In genomic region chr6:52620906-52621190, GRCh38 we compare ENCODE assay signal across 23 cellular contexts. TPM values are rescaled to one million over a fixed set of nuclear protein-coding genes. Genes with fewer than 3 reads are reported as not detected.
DNase-seq lines count a peak whose midpoint lies in the region; ATAC-seq, FAIRE-seq and TF ChIP-seq lines count a peak whose summit lies in the region.
"Had no signal": no experiment of that assay in that cellular context is flagged by ENCODE, and none has a peak within 500 bp of the region (broad histone marks: within the 10 kb centered on the region; RNA-seq: fewer than 3 reads in every experiment).

No MANE protein-coding gene starts in this region.

- H2AFZ ChIP-seq in GM23248 (no peak overlapping the region), K562 (ENCODE audit: low read depth, low read length) (no peak overlapping the region)

- TF ChIP-seq CTCF in K562 (IDR thresholded peaks at IDR 0.05 in 2 of 3, conservative IDR thresholded peaks at IDR 0.05 in 1 of 3; ENCODE audit: insufficient read depth in 2 of 3, low read depth in 1 of 3, low read length in 3 of 3): no peak

- H3K9me2 ChIP-seq in GM23248 (ENCODE audit: insufficient read depth): no peaks in the 10 kb centered on the region

- no peak for TF ChIP-seq POLR2A in K562 (conservative IDR thresholded peaks at IDR 0.05)

- H3K79me2 ChIP-seq in GM23248 (ENCODE audit: insufficient read depth) (no peaks in the 10 kb centered on the region), K562 (ENCODE audit: control insufficient read depth, insufficient read depth, low read length) (no peaks in the 10 kb centered on the region)

- peak; percentile 44 for DNase-seq in Daoy (ENCODE audit: low read depth)
- peak; percentile 20 for DNase-seq in GM23248
- peak; percentile 14 for DNase-seq in NCI-H128 (lab: John Stamatoyannopoulos, UW; ENCODE audit: unreplicated experiment)
- DNase-seq in K562 (ENCODE audit: extremely low read depth in 1 of 4, low spot score in 3 of 4): no peak
- no peak for DNase-seq in mesenteric fat pad (ENCODE audit: low spot score)
- no peak for DNase-seq in iPS-NIHi11 (ENCODE audit: low spot score)
- DNase-seq in stimulated activated naive CD8-positive, alpha-beta T cell treated with anti-CD3 and anti-CD28 coated beads, Interleukin-15, Interleukin-2, amounts not matched to agents 100 U/mL and 50 U/mL, for 24 hours: no peak
- no peak for DNase-seq in NCI-H2227 treated with DMSO at 0.1 percent for 48 hours (lab: John Stamatoyannopoulos, UW)
- DNase-seq: C1 segment of cervical spinal cord; Caco-2; CD8-positive, alpha-beta T cell; NCI-H1105 treated with DMSO at 0.1 percent for 48 hours; NCI-H2029; NCI-H2171; NCI-H345; NCI-H510A treated with DMSO at 0.1 percent for 48 hours; NCI-H82; SHP77 treated with DMSO at 0.1 percent for 48 hours; T-helper 1 cell had no signal

- H3K9me3 ChIP-seq in GM23248 (ENCODE audit: low read depth): no peaks in the 10 kb centered on the region
- H3K9me3 ChIP-seq in K562 (replicated peaks; ENCODE audit: control insufficient read depth, insufficient read depth, low read depth, low read length): no peaks in the 10 kb centered on the region
- H3K9me3 ChIP-seq: Caco-2, HAP-1 had no signal

- H3K9me1 ChIP-seq in K562 (ENCODE audit: control insufficient read depth, insufficient read depth, low read length): no peaks in the 10 kb centered on the region

- H4K20me1 ChIP-seq in GM23248 (ENCODE audit: insufficient read depth) (no peaks in the 10 kb centered on the region), K562 (replicated peaks; ENCODE audit: control insufficient read depth, insufficient read depth, low read length) (no peaks in the 10 kb centered on the region)

- CTCF ChIA-PET in K562 (lab: Yijun Ruan, JAX; ENCODE audit: low intra/inter-chr PET ratio): no interaction called here

- no TSS peak for BruUV-seq in K562 (replicated peaks; lab: Mats Ljungman, UMichigan)

- POLR2A ChIA-PET in K562 (lab: Yijun Ruan, JAX): no interaction called here

- intact Hi-C loops in K562 (cut with micrococcal nuclease): loop anchor here (1.0 kb wide), 1 partner anchor 31 kb away; no protein-coding TSS in a partner anchor

- no peak for TF ChIP-seq RAD21 in K562 (CRISPR knock-in tag; conservative IDR thresholded peaks at IDR 0.05 in 1 of 2, IDR thresholded peaks at IDR 0.05 in 1 of 2)

- H3K27ac ChIP-seq in GM23248: no peak overlapping the region
- no peak overlapping the region for H3K27ac ChIP-seq in K562 (ENCODE audit: extremely low read depth, low read depth, low read length)
- H3K27ac ChIP-seq: KMS-11 had no signal

- peaks cover 10% of the 10 kb centered on the region for H3K4me1 ChIP-seq in GM23248 (ENCODE audit: insufficient read depth)
- peaks cover 0 to 8% of the 10 kb centered on the region in 2 experiments; a peak in 2 of 5 replicates for H3K4me1 ChIP-seq in K562 (replicated peaks in 1 of 2; ENCODE audit: control insufficient read depth in 2 of 2, insufficient read depth in 2 of 2, low read length in 2 of 2)
- H3K4me1 ChIP-seq: HAP-1 had no signal

- no peak for FAIRE-seq in K562 (lab: Jason Lieb, UNC)
- FAIRE-seq: GM18507 had no signal

- in situ Hi-C loops in GM23248 (cut with MboI) (no loop called here), K562 (cut with MboI) (no loop called here)

- no peak overlapping the region for H3K9ac ChIP-seq in GM23248
- no peak overlapping the region for H3K9ac ChIP-seq in K562 (ENCODE audit: insufficient read depth in 1 of 2, low read depth in 2 of 2, low read length in 2 of 2)
- H3K9ac ChIP-seq: KMS-11 had no signal

- no peak overlapping the region for H3K4me2 ChIP-seq in GM23248 (ENCODE audit: unreplicated experiment)
- H3K4me2 ChIP-seq in K562 (ENCODE audit: insufficient read depth, low read length): no peak overlapping the region
- H3K4me2 ChIP-seq: KMS-11 had no signal

- H3K27me3 ChIP-seq in GM23248 (replicated peaks; ENCODE audit: insufficient read depth) (no peaks in the 10 kb centered on the region), K562 (ENCODE audit: control insufficient read depth in 2 of 2, insufficient read depth in 2 of 2, low read length in 2 of 2) (no peaks in the 10 kb centered on the region)

- ATAC-seq in K562: no peak
- ATAC-seq in stimulated activated naive CD8-positive, alpha-beta T cell treated with anti-CD3 and anti-CD28 coated beads, Interleukin-15, Interleukin-2, amounts not matched to agents 100 U/mL and 50 U/mL, for 24 hours: no peak
- ATAC-seq: CD8-positive, alpha-beta T cell; Panc1 had no signal

- TF ChIP-seq EP300 in K562 (IDR thresholded peaks at IDR 0.05; ENCODE audit: low read length): no peak

- H3K36me3 ChIP-seq in GM23248 (ENCODE audit: low read depth) (no peaks in the 10 kb centered on the region), K562 (ENCODE audit: control insufficient read depth, insufficient read depth, low read length) (no peaks in the 10 kb centered on the region)
- H3K36me3 ChIP-seq: HAP-1 had no signal

- no peak overlapping the region for H3K4me3 ChIP-seq in GM23248
- H3K4me3 ChIP-seq in K562: no peak overlapping the region
- H3K4me3 ChIP-seq: HAP-1 had no signal

- no peaks in the 10 kb centered on the region for H3F3A ChIP-seq in GM23248 (ENCODE audit: insufficient read depth)

RNA-seq across cellular contexts. Expression of gene TRAM2, which starts 44.0 kb away (rescaled TPM):
- total RNA-seq in Daoy (2014; rRNA removed; shearing (Covaris generic)): 31.3 and 39.1 TPM in 2 replicates
- 174 and 182 TPM in 2 replicates for total RNA-seq in GM23248 (2014; rRNA removed; shearing (Covaris generic))
- polyA plus RNA-seq in GM23248 (2016; fragmentation: Nextera tagmentation; extraction: Ambion mirVana): 141 and 145 TPM in 2 replicates
- total RNA-seq in K562 (2011; cell fraction: chromatin; rRNA removed; ENCODE audit: low replicate concordance): 13.0 and 21.5 TPM in 2 replicates
- 14.6 and 17.2 TPM in 2 replicates for total RNA-seq in K562 (2011; cell fraction: nucleolus; rRNA removed)
- total RNA-seq in K562 (2011; cell fraction: nucleoplasm; rRNA removed): 18.0 and 28.9 TPM in 2 replicates
- 7.4 and 8.5 TPM in 2 replicates for total RNA-seq in K562 (2014; rRNA removed)
- total RNA-seq in K562 (2014; rRNA removed; fragmentation: Illumina TruSeq; extraction: Trizol): 8.4 and 8.9 TPM in 2 replicates
- 10.7 and 11.0 TPM in 2 replicates for total RNA-seq in K562 (2015; rRNA removed; fragmentation: Illumina TruSeq; extraction: Trizol)
- total RNA-seq in K562 (2021): 10.8 and 13.3 TPM in 2 replicates
- 6.1 and 10.1 TPM in 2 replicates for polyA plus RNA-seq in K562 (2011; rRNA removed)
- polyA plus RNA-seq in K562 (2011; cell fraction: cytosol; rRNA removed): 6.4 and 8.7 TPM in 2 replicates
- polyA plus RNA-seq in K562 (2011; cell fraction: nucleus; rRNA removed): 11.1 and 17.8 TPM in 2 replicates
- polyA plus RNA-seq in K562 (2012): 8.4 and 10.0 TPM in 2 replicates
- 11.6 and 12.8 TPM in 2 replicates for polyA plus RNA-seq in K562 (2014; fragmentation: Illumina TruSeq; extraction: Trizol)
- polyA plus RNA-seq in K562 (2014; fragmentation: Nextera tagmentation; extraction: Ambion mirVana): 1 to 10 TPM; 2.6 to 2.8 TPM
- polyA plus RNA-seq in K562 (2014; rRNA removed): 8.9 and 10.3 TPM in 2 replicates
- 5.8 and 10.5 TPM in 2 replicates for polyA minus RNA-seq in K562 (2011; rRNA and poly(A)+ RNA removed)
- polyA minus RNA-seq in K562 (2011; cell fraction: cytosol; rRNA and poly(A)+ RNA removed): 4.6 and 7.9 TPM in 2 replicates
- polyA minus RNA-seq in K562 (2011; cell fraction: nucleus; rRNA and poly(A)+ RNA removed): 5.3 TPM in 2 replicates
- 56.3 TPM for total RNA-seq in mesenteric fat pad

RNA-seq across cellular contexts. Expression of gene TMEM14A, which starts 50.1 kb away (rescaled TPM):
- 62.4 and 66.7 TPM in 2 replicates for total RNA-seq in Daoy (2014; rRNA removed; shearing (Covaris generic))
- total RNA-seq in GM23248 (2014; rRNA removed; shearing (Covaris generic)): 64.0 and 68.4 TPM in 2 replicates
- polyA plus RNA-seq in GM23248 (2016; fragmentation: Nextera tagmentation; extraction: Ambion mirVana) (95.1 and 96.0 TPM in 2 replicates), K562 (2011; rRNA removed) (6.1 and 10.7 TPM in 2 replicates), K562 (2014; fragmentation: Illumina TruSeq; extraction: Trizol) (6.1 and 6.9 TPM in 2 replicates), K562 (2014; fragmentation: Nextera tagmentation; extraction: Ambion mirVana) (10 to 100 TPM; 32.5 to 43.3 TPM), K562 (2014; rRNA removed) (6.2 and 8.0 TPM in 2 replicates)
- total RNA-seq in K562 (2011; cell fraction: chromatin; rRNA removed; ENCODE audit: low replicate concordance): 0.86 and 3.8 TPM in 2 replicates
- 2.8 and 2.9 TPM in 2 replicates for total RNA-seq in K562 (2011; cell fraction: nucleolus; rRNA removed)
- 3.7 and 5.0 TPM in 2 replicates for total RNA-seq in K562 (2011; cell fraction: nucleoplasm; rRNA removed)
- total RNA-seq in K562 (2014; rRNA removed) (3.5 and 5.4 TPM in 2 replicates), K562 (2014; rRNA removed; fragmentation: Illumina TruSeq; extraction: Trizol) (9.5 and 10.2 TPM in 2 replicates), K562 (2015; rRNA removed; fragmentation: Illumina TruSeq; extraction: Trizol) (8.5 and 10.0 TPM in 2 replicates), K562 (2021) (7.4 and 8.1 TPM in 2 replicates), mesenteric fat pad (12.6 TPM)
- polyA plus RNA-seq in K562 (2011; cell fraction: cytosol; rRNA removed): 5.5 and 5.7 TPM in 2 replicates
- 1.1 and 2.0 TPM in 2 replicates for polyA plus RNA-seq in K562 (2011; cell fraction: nucleus; rRNA removed)
- 8.5 and 11.2 TPM in 2 replicates for polyA plus RNA-seq in K562 (2012)
- 1.8 and 3.7 TPM in 2 replicates for polyA minus RNA-seq in K562 (2011; rRNA and poly(A)+ RNA removed)
- polyA minus RNA-seq in K562 (2011; cell fraction: cytosol; rRNA and poly(A)+ RNA removed): 1.4 and 3.5 TPM in 2 replicates
- polyA minus RNA-seq in K562 (2011; cell fraction: nucleus; rRNA and poly(A)+ RNA removed): 0.67 and 1.1 TPM in 2 replicates

Comparison
In these comparisons a context has a peak if more than half of its experiments do, and no peak if none do; other contexts are left out.
1. DNase-seq: peak in Daoy (single experiment), GM23248 (single experiment) and NCI-H128 (single experiment); none in K562 (0 of 4), mesenteric fat pad (single experiment), iPS-NIHi11 (single experiment), stimulated activated naive CD8-positive, alpha-beta T cell treated with anti-CD3 and anti-CD28 coated beads, Interleukin-15, Interleukin-2, amounts not matched to agents 100 U/mL and 50 U/mL, for 24 hours (single experiment) and NCI-H2227 treated with DMSO at 0.1 percent for 48 hours (single experiment).